ENCODE assay signal across 9 cellular contexts in genomic region chr7:142855401-142855743, GRCh38. TPM values are rescaled to one million over a fixed set of nuclear protein-coding genes. Genes with fewer than 3 reads are reported as not detected.
DNase-seq lines count a peak whose midpoint lies in the region; ATAC-seq and TF ChIP-seq lines count a peak whose summit lies in the region.
"Had no signal": no experiment of that assay in that cellular context is flagged by ENCODE, and none has a peak within 500 bp of the region (broad histone marks: within the 10 kb centered on the region; RNA-seq: fewer than 3 reads in every experiment).

No MANE protein-coding gene starts in this region.

- no peak for DNase-seq in activated CD8-positive, alpha-beta memory T cell treated with anti-CD3 and anti-CD28 coated beads, Interleukin-2, amount 10 ng/mL, durations not matched to agents 7 days and 5 days
- no peak for DNase-seq in activated CD8-positive, alpha-beta memory T cell treated with anti-CD3 and anti-CD28 coated beads, Interleukin-2, amount 50 U/mL, for 4 hours
- DNase-seq in activated B cell treated with CpG ODN at 0.5 μM for 24 hours (no peak), T-helper 9 cell (no peak)
- no peak for DNase-seq in activated CD4-positive, alpha-beta T cell treated with anti-CD3 and anti-CD28 coated beads, Interleukin-2, amount 50 U/mL, for 1 hour

- peak overlapping the region; percentile 22; the same call in 1 of the 2 replicates for H3K9ac ChIP-seq in iPS-20b (ENCODE audit: low read depth, low read length)
- peak overlapping the region in 1 of 2 donors; percentile 42 for H3K9ac ChIP-seq in stomach smooth muscle (ENCODE audit: low read length in 2 of 2)

- no peaks in the 10 kb centered on the region for H3K36me3 Mint-ChIP-seq in activated CD8-positive, alpha-beta memory T cell treated with anti-CD3 and anti-CD28 coated beads, Interleukin-2, amount 10 ng/mL, durations not matched to agents 7 days and 5 days
- peaks cover 5% of the 10 kb centered on the region for H3K36me3 Mint-ChIP-seq in activated B cell treated with CpG ODN at 0.5 μM for 24 hours (ENCODE audit: low read depth)

- POLR2A ChIA-PET in activated B cell treated with CpG ODN at 0.5 μM for 24 hours (lab: Charles Lee) = interaction anchor here (1.1 to 3.1 kb wide), 7 partner anchors 35 to 408 kb away, joined by 3 to 59 read pairs (median 31); partner anchors contain the start of gene GSTK1

- H3K27me3 Mint-ChIP-seq in activated CD8-positive, alpha-beta memory T cell treated with anti-CD3 and anti-CD28 coated beads, Interleukin-2, amount 10 ng/mL, durations not matched to agents 7 days and 5 days = peaks cover 9% of the 10 kb centered on the region
- H3K27me3 Mint-ChIP-seq in activated B cell treated with CpG ODN at 0.5 μM for 24 hours = no peaks in the 10 kb centered on the region

- no peak overlapping the region for H3K27ac ChIP-seq in iPS-20b (ENCODE audit: low read length)
- no peak overlapping the region for H3K27ac ChIP-seq in stomach smooth muscle (ENCODE audit: low read length)

- H3K9me3 Mint-ChIP-seq in activated CD8-positive, alpha-beta memory T cell treated with anti-CD3 and anti-CD28 coated beads, Interleukin-2, amount 10 ng/mL, durations not matched to agents 7 days and 5 days (ENCODE audit: low read depth) = no peaks in the 10 kb centered on the region
- H3K9me3 Mint-ChIP-seq in activated B cell treated with CpG ODN at 0.5 μM for 24 hours = no peaks in the 10 kb centered on the region

- H3K9me3 ChIP-seq in iPS-20b (ENCODE audit: insufficient read depth, low read depth, low read length) (no peaks in the 10 kb centered on the region), stomach smooth muscle (ENCODE audit: control insufficient read depth in 2 of 2, low read length in 2 of 2) (no peaks in the 10 kb centered on the region)

- CTCF ChIA-PET in activated CD8-positive, alpha-beta memory T cell treated with anti-CD3 and anti-CD28 coated beads, Interleukin-2, amount 10 ng/mL, durations not matched to agents 7 days and 5 days (lab: Charles Lee) = interaction anchor here (0.7 to 3.2 kb wide), 13 partner anchors 11 to 476 kb away, joined by 3 to 23 read pairs (median 4); no protein-coding TSS in a partner anchor
- CTCF ChIA-PET in activated B cell treated with CpG ODN at 0.5 μM for 24 hours (lab: Charles Lee) = interaction anchor here (1.1 to 3.3 kb wide), 4 partner anchors 10 to 146 kb away, joined by 3 to 44 read pairs (median 16); no protein-coding TSS in a partner anchor

- no peaks in the 10 kb centered on the region for H3K36me3 ChIP-seq in iPS-20b (ENCODE audit: insufficient read depth, low read depth, low read length)
- H3K36me3 ChIP-seq in stomach smooth muscle (ENCODE audit: control insufficient read depth in 2 of 2, insufficient read depth in 2 of 2, low read length in 2 of 2) = no peaks in the 10 kb centered on the region

- intact Hi-C loops in activated B cell treated with CpG ODN at 0.5 μM for 24 hours (cut with micrococcal nuclease) = loop anchor here (10.0 kb wide), 1 partner anchor 429 kb away; the partner anchor contains the start of genes CASP2 and TMEM139

- peaks cover 4% of the 10 kb centered on the region for H3K4me1 Mint-ChIP-seq in activated CD8-positive, alpha-beta memory T cell treated with anti-CD3 and anti-CD28 coated beads, Interleukin-2, amount 10 ng/mL, durations not matched to agents 7 days and 5 days
- peaks cover 27% of the 10 kb centered on the region for H3K4me1 Mint-ChIP-seq in activated B cell treated with CpG ODN at 0.5 μM for 24 hours

- H3K4me1 ChIP-seq in iPS-20b (ENCODE audit: insufficient read depth, low read length) (peaks cover 8% of the 10 kb centered on the region; the same call in 1 of the 2 replicates), stomach smooth muscle (ENCODE audit: control insufficient read depth, insufficient read depth, low read length) (peaks cover 10% of the 10 kb centered on the region)

- H3K27me3 ChIP-seq in iPS-20b (ENCODE audit: insufficient read depth, low read length) (peaks cover 25% of the 10 kb centered on the region), stomach smooth muscle (ENCODE audit: control insufficient read depth in 1 of 2, insufficient read depth in 2 of 2, low read length in 2 of 2) (no peaks in the 10 kb centered on the region)

- ATAC-seq in activated CD8-positive, alpha-beta memory T cell treated with anti-CD3 and anti-CD28 coated beads, Interleukin-2, amount 10 ng/mL, durations not matched to agents 7 days and 5 days = no peak
- ATAC-seq in activated B cell treated with CpG ODN at 0.5 μM for 24 hours (ENCODE audit: low read depth) (no peak), HG03097 (IDR thresholded peaks at IDR 0.05; ENCODE audit: low FRiP score, unreplicated experiment) (no peak)

- H3K4me3 Mint-ChIP-seq in activated CD8-positive, alpha-beta memory T cell treated with anti-CD3 and anti-CD28 coated beads, Interleukin-2, amount 10 ng/mL, durations not matched to agents 7 days and 5 days = peak overlapping the region; percentile 54
- peak overlapping the region; percentile 97 for H3K4me3 Mint-ChIP-seq in activated B cell treated with CpG ODN at 0.5 μM for 24 hours

- H3K27ac Mint-ChIP-seq in activated CD8-positive, alpha-beta memory T cell treated with anti-CD3 and anti-CD28 coated beads, Interleukin-2, amount 10 ng/mL, durations not matched to agents 7 days and 5 days = no peak overlapping the region
- peak overlapping the region; percentile 41 for H3K27ac Mint-ChIP-seq in activated B cell treated with CpG ODN at 0.5 μM for 24 hours

- no peak for TF ChIP-seq CTCF in activated B cell treated with CpG ODN at 0.5 μM for 24 hours (IDR thresholded peaks at IDR 0.05)

- H3K4me3 ChIP-seq in iPS-20b (ENCODE audit: low read length) (peak overlapping the region; percentile 79), stomach smooth muscle (ENCODE audit: low read length in 2 of 2) (peak overlapping the region; percentile 59 to 86)

RNA-seq across cellular contexts. Expression of gene EPHB6, which starts 0.5 kb away (rescaled TPM):
- total RNA-seq in activated CD8-positive, alpha-beta memory T cell treated with anti-CD3 and anti-CD28 coated beads, Interleukin-2, amount 10 ng/mL, durations not matched to agents 7 days and 5 days = 1 to 10 TPM; 5.1 to 7.5 TPM
- 20.9 and 21.4 TPM in 2 replicates for total RNA-seq in activated B cell treated with CpG ODN at 0.5 μM for 24 hours

RNA-seq across cellular contexts. Expression of gene TRPV6, which starts 30.2 kb away (rescaled TPM):
- total RNA-seq in activated CD8-positive, alpha-beta memory T cell treated with anti-CD3 and anti-CD28 coated beads, Interleukin-2, amount 10 ng/mL, durations not matched to agents 7 days and 5 days = not detected
- not detected in 2 replicates for total RNA-seq in activated B cell treated with CpG ODN at 0.5 μM for 24 hours
- total RNA-seq: dermis microvascular lymphatic vessel endothelial cell had no signal
